In genomic region chr10:116272497-116273221, GRCh38 we compare ENCODE assay signal across 8 cellular contexts. TPM values are rescaled to one million over a fixed set of nuclear protein-coding genes. Genes with fewer than 3 reads are reported as not detected.
DNase-seq lines count a peak whose midpoint lies in the region; ATAC-seq and TF ChIP-seq lines count a peak whose summit lies in the region.

TSS of gene GFRA1 (minus strand) at chr10:116273206. CDS start at chr10:116272029, 1,177 bp downstream.

- peaks cover 0 to 2% of the 10 kb centered on the region in 2 donors for H3K4me1 Mint-ChIP-seq in immature natural killer cell
- peaks cover 19% of the 10 kb centered on the region for H3K4me1 Mint-ChIP-seq in stimulated activated memory B cell treated with anti-CD40 and anti-IgM and Interleukin-4, amounts not matched to agents 10 μg/mL and 1 μg/mL and 100 μg/mL, for 72 hours

- BruUV-seq in A673 (replicated peaks; lab: Mats Ljungman, UMichigan) = no TSS peak

- H3K4me3 ChIP-seq in A673 (ENCODE audit: low read depth, low read length, poor library complexity, severe bottlenecking) (no peak within 1 kb of the TSS), ascending aorta (peak within 1 kb of the TSS; percentile 66 to 69)

- intact Hi-C loops in A673 (cut with micrococcal nuclease; ENCODE audit: unreplicated experiment) (no loop called here), ascending aorta (cut with DNase I) (loop anchor here (5.0 to 10.0 kb wide), 2 partner anchors 228 to 325 kb away; no protein-coding TSS in a partner anchor)

- CTCF ChIA-PET in A673 (lab: Charles Lee) = no interaction called here

- H3K36me3 Mint-ChIP-seq in immature natural killer cell = peaks cover 0 to 9% (median 6%) of the 10 kb centered on the region in 3 donors
- no peaks in the 10 kb centered on the region for H3K36me3 Mint-ChIP-seq in stimulated activated memory B cell treated with anti-CD40 and anti-IgM and Interleukin-4, amounts not matched to agents 10 μg/mL and 1 μg/mL and 100 μg/mL, for 72 hours

- H3K27me3 ChIP-seq in A673 (replicated peaks; ENCODE audit: insufficient read depth, low read depth, low read length, poor library complexity) (peaks cover 100% of the 10 kb centered on the region), ascending aorta (no peaks in the 10 kb centered on the region)

- no peak for TF ChIP-seq CTCF in A673 (conservative IDR thresholded peaks at IDR 0.05; ENCODE audit: low read depth, low read length)
- no peak for TF ChIP-seq CTCF in GM20000 (IDR thresholded peaks at IDR 0.05; ENCODE audit: extremely low read depth, missing control alignments)
- peak in 1 of 3 experiments; percentile 2 for TF ChIP-seq CTCF in ascending aorta (IDR thresholded peaks at IDR 0.05)

- H3K27ac ChIP-seq in A673 (ENCODE audit: low read depth, low read length, poor library complexity, severe bottlenecking) (no peak within 1 kb of the TSS), ascending aorta (peak within 1 kb of the TSS; percentile 27 to 57)

- no peak within 1 kb of the TSS for H3K27ac Mint-ChIP-seq in immature natural killer cell
- H3K27ac Mint-ChIP-seq in stimulated activated memory B cell treated with anti-CD40 and anti-IgM and Interleukin-4, amounts not matched to agents 10 μg/mL and 1 μg/mL and 100 μg/mL, for 72 hours = no peak within 1 kb of the TSS

- H3K4me3 Mint-ChIP-seq in immature natural killer cell = peak within 1 kb of the TSS in 4 of 5 donors; percentile 22 to 67 (median 44)
- peak within 1 kb of the TSS; percentile 53 for H3K4me3 Mint-ChIP-seq in stimulated activated memory B cell treated with anti-CD40 and anti-IgM and Interleukin-4, amounts not matched to agents 10 μg/mL and 1 μg/mL and 100 μg/mL, for 72 hours

- ATAC-seq in stimulated activated memory B cell treated with anti-CD40 and anti-IgM and Interleukin-4, amounts not matched to agents 10 μg/mL and 1 μg/mL and 100 μg/mL, for 72 hours = no peak
- no peak for ATAC-seq in GM19452 (IDR thresholded peaks at IDR 0.05; ENCODE audit: unreplicated experiment)

- H3K4me1 ChIP-seq in A673 (ENCODE audit: insufficient read depth, low read length, poor library complexity, severe bottlenecking) (peaks cover 6% of the 10 kb centered on the region), ascending aorta (peaks cover 0 to 6% of the 10 kb centered on the region in 2 donors)

- no peaks in the 10 kb centered on the region for H3K36me3 ChIP-seq in A673 (ENCODE audit: insufficient read depth, low read length, poor library complexity, severe bottlenecking)
- H3K36me3 ChIP-seq in ascending aorta = no peaks in the 10 kb centered on the region

- DNase-seq in A673 (ENCODE audit: low spot score) = peak; percentile 14
- peak; percentile 63 for DNase-seq in GM20000 (ENCODE audit: low spot score)
- DNase-seq in ascending aorta (ENCODE audit: low spot score in 2 of 2) = no peak
- DNase-seq in immature natural killer cell = no peak
- no peak for DNase-seq in HPDE6-E6E7 (ENCODE audit: extremely low spot score)
- DNase-seq in KG1 (lab: John Stamatoyannopoulos, UW) = no peak

- H3K9me3 Mint-ChIP-seq in immature natural killer cell = peaks cover 2 to 39% (median 8%) of the 10 kb centered on the region in 6 donors
- H3K9me3 Mint-ChIP-seq in stimulated activated memory B cell treated with anti-CD40 and anti-IgM and Interleukin-4, amounts not matched to agents 10 μg/mL and 1 μg/mL and 100 μg/mL, for 72 hours = peaks cover 6% of the 10 kb centered on the region

- peaks cover 4 to 16% (median 14%) of the 10 kb centered on the region in 3 donors for H3K27me3 Mint-ChIP-seq in immature natural killer cell (ENCODE audit: low read depth in 3 of 3)
- H3K27me3 Mint-ChIP-seq in stimulated activated memory B cell treated with anti-CD40 and anti-IgM and Interleukin-4, amounts not matched to agents 10 μg/mL and 1 μg/mL and 100 μg/mL, for 72 hours = peaks cover 62% of the 10 kb centered on the region

- POLR2A ChIA-PET in A673 (lab: Charles Lee; ENCODE audit: low non-redundant PET) = no interaction called here

- H3K9me3 ChIP-seq in A673 (ENCODE audit: low read depth, low read length, poor library complexity, severe bottlenecking) (no peaks in the 10 kb centered on the region), ascending aorta (no peaks in the 10 kb centered on the region)

RNA-seq across cellular contexts. Expression of gene GFRA1, which starts in this region (rescaled TPM):
- not detected in 2 replicates for total RNA-seq in A673 (2021)
- 7.0 TPM for total RNA-seq in ascending aorta
- polyA plus RNA-seq in immature natural killer cell = not detected

Comparison
In these comparisons a context has a peak if more than half of its experiments do, and no peak if none do; other contexts are left out.
1. Peak in DNase-seq in A673; RNA of the gene not detected or under 1 TPM.